1 cellular context compared by ENCODE assay signal in the genomic region with DNA sequence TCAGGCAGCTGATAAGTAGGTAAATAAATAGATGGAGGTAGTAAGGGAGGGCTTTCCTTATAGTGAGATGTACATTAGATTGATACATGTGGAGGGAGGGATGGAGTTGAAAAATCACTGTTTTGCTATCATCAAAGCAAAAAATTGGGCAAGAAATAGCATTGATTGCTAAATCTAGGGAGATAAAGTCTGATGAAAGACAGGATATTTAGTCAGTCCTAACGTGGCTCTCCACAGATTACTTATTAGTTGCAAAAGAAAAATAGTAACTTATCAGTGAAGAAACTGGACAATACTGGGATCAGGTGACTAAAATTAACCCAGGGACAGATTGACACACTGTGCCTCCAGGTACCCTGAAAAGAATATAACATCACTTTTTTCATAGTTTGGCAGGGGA.
TF ChIP-seq lines count a peak whose summit lies in the region.

No MANE protein-coding gene starts in this region.

TF ChIP-seq in HepG2, 621 proteins besides CTCF, POLR2A, EP300 and RAD21 (continued from another document):
- TF ChIP-seq, protein P1, sequence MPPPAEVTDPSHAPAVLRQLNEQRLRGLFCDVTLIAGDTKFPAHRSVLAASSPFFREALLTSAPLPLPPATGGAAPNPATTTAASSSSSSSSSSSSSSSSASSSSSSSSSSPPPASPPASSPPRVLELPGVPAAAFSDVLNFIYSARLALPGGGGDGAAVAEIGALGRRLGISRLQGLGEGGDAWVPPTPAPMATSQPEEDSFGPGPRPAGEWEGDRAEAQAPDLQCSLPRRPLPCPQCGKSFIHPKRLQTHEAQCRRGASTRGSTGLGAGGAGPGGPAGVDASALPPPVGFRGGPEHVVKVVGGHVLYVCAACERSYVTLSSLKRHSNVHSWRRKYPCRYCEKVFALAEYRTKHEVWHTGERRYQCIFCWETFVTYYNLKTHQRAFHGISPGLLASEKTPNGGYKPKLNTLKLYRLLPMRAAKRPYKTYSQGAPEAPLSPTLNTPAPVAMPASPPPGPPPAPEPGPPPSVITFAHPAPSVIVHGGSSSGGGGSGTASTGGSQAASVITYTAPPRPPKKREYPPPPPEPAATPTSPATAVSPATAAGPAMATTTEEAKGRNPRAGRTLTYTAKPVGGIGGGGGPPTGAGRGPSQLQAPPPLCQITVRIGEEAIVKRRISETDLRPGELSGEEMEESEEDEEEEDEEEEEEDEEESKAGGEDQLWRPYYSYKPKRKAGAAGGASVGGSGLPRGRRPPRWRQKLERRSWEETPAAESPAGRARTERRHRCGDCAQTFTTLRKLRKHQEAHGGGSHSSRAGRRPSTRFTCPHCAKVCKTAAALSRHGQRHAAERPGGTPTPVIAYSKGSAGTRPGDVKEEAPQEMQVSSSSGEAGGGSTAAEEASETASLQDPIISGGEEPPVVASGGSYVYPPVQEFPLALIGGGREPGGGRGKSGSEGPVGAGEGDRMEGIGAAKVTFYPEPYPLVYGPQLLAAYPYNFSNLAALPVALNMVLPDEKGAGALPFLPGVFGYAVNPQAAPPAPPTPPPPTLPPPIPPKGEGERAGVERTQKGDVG (CRISPR knock-in tag; IDR thresholded peaks at IDR 0.05; ENCODE audit: borderline replicate concordance) = no peak
- TF ChIP-seq RCOR2 (CRISPR knock-in tag; IDR thresholded peaks at IDR 0.05) (0 out of 2 replicates have a peak, but pooled peaks have one; percentile 24), SOX6 (IDR thresholded peaks at IDR 0.05) (no peak), SOX6 (CRISPR knock-in tag; IDR thresholded peaks at IDR 0.05) (peak; percentile 75; the same call in 1 of the 2 replicates)
